8 cellular contexts compared by ENCODE assay signal in genomic region chr3:45167011-45167911, GRCh38.
DNase-seq lines count a peak whose midpoint lies in the region; ATAC-seq and TF ChIP-seq lines count a peak whose summit lies in the region.

No MANE protein-coding gene starts in this region.

- DNase-seq in ELR (ENCODE audit: low read depth) (peak; percentile 99), NCI-H2196 treated with DMSO at 0.1 percent for 48 hours (lab: John Stamatoyannopoulos, UW; ENCODE audit: unreplicated experiment) (peak; percentile 35), choroid plexus epithelial cell (ENCODE audit: low read depth) (peak; percentile 88), left kidney (ENCODE audit: low read depth, low spot score) (peak; percentile 93), NCI-H1105 treated with DMSO at 0.1 percent for 48 hours (lab: John Stamatoyannopoulos, UW) (no peak)
- DNase-seq in activated CD4-positive, alpha-beta T cell treated with anti-CD3 and anti-CD28 coated beads for 4 hours, result peak; percentile 85 to 86
- peak; percentile 83 to 88 for DNase-seq in stimulated activated CD4-positive, alpha-beta T cell treated with anti-CD3 and anti-CD28 coated beads, Interleukin-2, amount 100 ng/mL, for 24 hours

- TF ChIP-seq CTCF in choroid plexus epithelial cell (conservative IDR thresholded peaks at IDR 0.05; ENCODE audit: low read depth, low read length), result no peak

- H3K4me3 ChIP-seq in choroid plexus epithelial cell (ENCODE audit: low read depth, low read length), result peak overlapping the region; percentile 46

- peak; percentile 58 for ATAC-seq in HG02970 (IDR thresholded peaks at IDR 0.05; ENCODE audit: low FRiP score, unreplicated experiment)
